Comparison of ENCODE assay signal across 5 cellular contexts in the genomic region with DNA sequence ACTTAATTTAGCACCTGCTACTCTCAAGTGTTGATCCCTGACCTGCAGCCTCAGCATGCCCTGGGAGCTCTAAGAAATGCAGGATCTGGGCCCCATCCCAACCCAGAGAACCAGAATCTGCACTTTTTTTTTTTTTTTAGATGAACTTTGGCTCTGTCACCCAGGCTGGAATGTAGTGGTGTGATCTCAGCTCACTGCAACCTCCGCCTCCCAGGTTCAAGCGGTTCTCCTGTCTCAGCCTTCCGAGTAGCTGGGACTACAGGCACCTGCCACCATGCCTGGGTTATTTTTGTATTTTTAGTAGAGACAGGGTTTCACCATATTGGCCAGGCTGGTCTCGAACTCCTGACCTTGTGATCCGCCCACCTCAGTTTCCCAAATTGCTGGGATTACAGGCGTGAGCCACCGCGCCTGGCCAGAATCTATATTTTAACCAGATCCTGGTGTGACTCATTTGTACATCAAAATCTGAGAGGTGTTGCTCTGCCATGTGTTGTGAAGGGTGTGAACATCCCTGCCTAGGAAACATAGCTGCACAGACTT.
A peak's percentile ranks its signal among the peaks of the same experiment; 100 is the strongest.
DNase-seq lines count a peak whose midpoint lies in the region; ATAC-seq, FAIRE-seq and TF ChIP-seq lines count a peak whose summit lies in the region.
"Not testable (repeated sequence)": the region's sequence is repeated elsewhere in the genome, so short reads cannot be mapped to it uniquely, and the experiment has no call there.

No MANE protein-coding gene starts in this region.

- not testable (repeated sequence) for TF ChIP-seq RAD21 in IMR-90 (IDR thresholded peaks at IDR 0.05; ENCODE audit: low read length)
- peak; percentile 7; the same call in 1 of the 2 replicates for TF ChIP-seq RAD21 in HepG2 (CRISPR knock-in tag; IDR thresholded peaks at IDR 0.05)

- peaks cover 12% of the 10 kb centered on the region for H3K4me1 ChIP-seq in Caco-2
- H3K4me1 ChIP-seq in IMR-90 (ENCODE audit: control insufficient read depth, insufficient read depth, low read length), result peaks cover 14% of the 10 kb centered on the region
- not testable (repeated sequence) for H3K4me1 ChIP-seq in endodermal cell (ENCODE audit: control insufficient read depth, insufficient read depth, low read length)
- H3K4me1 ChIP-seq in HepG2 (ENCODE audit: insufficient read depth, low read length), result peaks cover 96% of the 10 kb centered on the region
- peaks cover 0 to 50% (median 8%) of the 10 kb centered on the region in 4 donors for H3K4me1 ChIP-seq in right lobe of liver

- H3K4me3 ChIP-seq in Caco-2 (ENCODE audit: low read depth, low read length); IMR-90 (ENCODE audit: insufficient read depth, low read depth, low read length); endodermal cell (ENCODE audit: low read length); HepG2 (replicated peaks in 1 of 3; ENCODE audit: insufficient read depth in 1 of 3, low read depth in 2 of 3, low read length in 3 of 3); right lobe of liver: not testable (repeated sequence)

- H4K91ac ChIP-seq in IMR-90 (ENCODE audit: insufficient read depth, low read depth, low read length), result not testable (repeated sequence)

- not testable (repeated sequence) for H3K4me3 Mint-ChIP-seq in Caco-2 (ENCODE audit: unreplicated experiment); endodermal cell

- not testable (repeated sequence) for H3K9me3 ChIP-seq in Caco-2; IMR-90 (ENCODE audit: control insufficient read depth, insufficient read depth, low read length); endodermal cell (ENCODE audit: control insufficient read depth, low read length); HepG2 (ENCODE audit: low read length); right lobe of liver

- not testable (repeated sequence) for H3K36me3 Mint-ChIP-seq in Caco-2 (ENCODE audit: insufficient read depth, unreplicated experiment); endodermal cell (ENCODE audit: low read depth)

- not testable (repeated sequence) for BruUV-seq in Caco-2 (replicated peaks; lab: Mats Ljungman, UMichigan); IMR-90 (replicated peaks; lab: Mats Ljungman, UMichigan); HepG2 (replicated peaks; lab: Mats Ljungman, UMichigan)

- H3K4me2 ChIP-seq in IMR-90 (ENCODE audit: low read depth, low read length), result not testable (repeated sequence)
- H3K4me2 ChIP-seq in HepG2 (ENCODE audit: low read depth, low read length), result peak overlapping the region; percentile 18

- in situ Hi-C loops in IMR-90 (cut with MboI; ENCODE audit: low sequenced_read_pairs); HepG2 (cut with HindIII; ENCODE audit: extremely low pct_ligation_motif_present, low pct_unique_long_range_greater_than_20kb): not testable (repeated sequence)

- not testable (repeated sequence) for H2AK9ac ChIP-seq in IMR-90 (replicated peaks; ENCODE audit: low read depth, low read length, poor library complexity)

- not testable (repeated sequence) for H2BK120ac ChIP-seq in IMR-90 (ENCODE audit: low read depth, low read length)

- H3K27ac ChIP-seq in IMR-90 (ENCODE audit: insufficient read depth, low read length); endodermal cell (ENCODE audit: low read depth, low read length): not testable (repeated sequence)
- H3K27ac ChIP-seq in HepG2 (ENCODE audit: extremely low read length, insufficient read depth, low read length) (peak overlapping the region; percentile 72), right lobe of liver (peak overlapping the region in 1 of 3 donors; percentile 61)

- not testable (repeated sequence) for H2BK20ac ChIP-seq in IMR-90 (ENCODE audit: low read depth, low read length)

- not testable (repeated sequence) for DNase-seq in Caco-2, IMR-90
- peak; percentile 11 for DNase-seq in endodermal cell
- DNase-seq in HepG2 (ENCODE audit: low spot score), result peak; percentile 74
- peak in 2 of 3 donors; percentile 58 to 60 for DNase-seq in right lobe of liver

- H2BK5ac ChIP-seq in IMR-90 (ENCODE audit: low read depth, low read length, poor library complexity, severe bottlenecking), result not testable (repeated sequence)

- H4K8ac ChIP-seq in IMR-90 (ENCODE audit: low read depth in 2 of 2, low read length in 2 of 2), result not testable (repeated sequence)

- not testable (repeated sequence) for H3K27me3 Mint-ChIP-seq in Caco-2 (ENCODE audit: insufficient read depth, unreplicated experiment); endodermal cell (ENCODE audit: insufficient read depth)

- not testable (repeated sequence) for H4K20me1 ChIP-seq in IMR-90 (ENCODE audit: insufficient read depth, low read length); HepG2 (ENCODE audit: insufficient read depth, low read length)

- H2AK5ac ChIP-seq in IMR-90 (ENCODE audit: low read depth, low read length), result not testable (repeated sequence)

- H3K79me1 ChIP-seq in IMR-90 (ENCODE audit: low read depth in 1 of 2, low read length in 2 of 2), result not testable (repeated sequence)

- peak in 1 of 2 experiments; percentile 62; a peak in 1 of 4 replicates for TF ChIP-seq EP300 in HepG2 (IDR thresholded peaks at IDR 0.05; ENCODE audit: low read depth in 2 of 2, low read length in 2 of 2)
- TF ChIP-seq EP300 in HepG2 (CRISPR knock-in tag; IDR thresholded peaks at IDR 0.05; ENCODE audit: borderline replicate concordance), result not testable (repeated sequence)

- not testable (repeated sequence) for H3K18ac ChIP-seq in IMR-90 (ENCODE audit: low read depth, low read length)

- ATAC-seq in IMR-90 (ENCODE audit: low read depth), result not testable (repeated sequence)
- ATAC-seq in HepG2, result peak; percentile 65
- ATAC-seq in right lobe of liver, result peak; percentile 32 to 65 (median 58)

- not testable (repeated sequence) for H3K36me3 ChIP-seq in Caco-2 (ENCODE audit: control insufficient read depth, insufficient read depth, low read length); IMR-90 (ENCODE audit: control insufficient read depth, insufficient read depth, low read length); endodermal cell (ENCODE audit: control insufficient read depth, insufficient read depth, low read length); HepG2 (replicated peaks in 1 of 2; ENCODE audit: control insufficient read depth in 1 of 2, insufficient read depth in 2 of 2, low read length in 2 of 2); right lobe of liver

- CTCF ChIA-PET in Caco-2 (lab: Charles Lee); HepG2 (lab: Yijun Ruan, JAX; ENCODE audit: low intra/inter-chr PET ratio, low total read pairs): not testable (repeated sequence)
- CTCF ChIA-PET in IMR-90 (lab: Yijun Ruan, JAX), result interaction anchor here (0.6 kb wide), 1 partner anchor 97 kb away, joined by 5 read pairs; no protein-coding TSS in a partner anchor

- no CpG with 5 or more reads among the region's 8 CpGs for WGBS in IMR-90 (ENCODE audit: extremely low coverage in 2 of 2, insufficient read length in 1 of 2), 2 experiments
- 93 to 100% methylated on average over 8 of the region's 8 CpGs for WGBS in endodermal cell (ENCODE audit: insufficient coverage in 1 of 2, insufficient read length in 1 of 2), 2 experiments
- WGBS in HepG2 (ENCODE audit: low lambda C conversion rate), result 58% methylated on average over 8 of the region's 8 CpGs
- 36% methylated on average over 7 of the region's 8 CpGs for WGBS in right lobe of liver (ENCODE audit: insufficient coverage, low coverage, low lambda C conversion rate, missing lambda C conversion rate)

- TF ChIP-seq CTCF in Caco-2 (IDR thresholded peaks at IDR 0.05; ENCODE audit: insufficient read depth in 1 of 2, low read depth in 1 of 2, low read length in 1 of 2, severe bottlenecking in 1 of 2, unreplicated experiment in 1 of 2); IMR-90 (conservative IDR thresholded peaks at IDR 0.05; ENCODE audit: low read depth, low read length); endodermal cell (conservative IDR thresholded peaks at IDR 0.05); HepG2 (CRISPR knock-in tag; IDR thresholded peaks at IDR 0.05); right lobe of liver (IDR thresholded peaks at IDR 0.05): not testable (repeated sequence)

- H3K14ac ChIP-seq in IMR-90 (replicated peaks; ENCODE audit: low read depth, low read length), result not testable (repeated sequence)

- not testable (repeated sequence) for H3K23ac ChIP-seq in IMR-90 (ENCODE audit: low read depth, low read length)

- not testable (repeated sequence) for H3K9ac ChIP-seq in IMR-90 (ENCODE audit: low read depth, low read length); endodermal cell (ENCODE audit: extremely low read depth, low read length, poor library complexity, severe bottlenecking)
- H3K9ac ChIP-seq in HepG2 (ENCODE audit: insufficient read depth, low read depth, low read length), result peak overlapping the region; percentile 20

- H4K5ac ChIP-seq in IMR-90 (ENCODE audit: low read depth, low read length), result not testable (repeated sequence)

- H2BK15ac ChIP-seq in IMR-90 (ENCODE audit: low read depth, low read length), result not testable (repeated sequence)

- H3K4me1 Mint-ChIP-seq in Caco-2 (ENCODE audit: low read depth, unreplicated experiment), result not testable (repeated sequence)
- H3K4me1 Mint-ChIP-seq in endodermal cell, result peaks cover 18% of the 10 kb centered on the region

- H3K27me3 ChIP-seq in Caco-2 (replicated peaks; ENCODE audit: control insufficient read depth, insufficient read depth, low read length); IMR-90 (ENCODE audit: control insufficient read depth, insufficient read depth, low read length); endodermal cell (ENCODE audit: control insufficient read depth, insufficient read depth, low read length, poor library complexity, severe bottlenecking); HepG2 (ENCODE audit: control insufficient read depth in 1 of 2, insufficient read depth in 2 of 2, low read length in 2 of 2); right lobe of liver: not testable (repeated sequence)

- intact Hi-C loops in Caco-2 (cut with micrococcal nuclease; ENCODE audit: unreplicated experiment); IMR-90 (cut with micrococcal nuclease); HepG2 (cut with micrococcal nuclease; ENCODE audit: unreplicated experiment); right lobe of liver (cut with DNase I): not testable (repeated sequence)

- dilution Hi-C loops in IMR-90 (cut with HindIII; ENCODE audit: low sequenced_read_pairs, unreplicated experiment), result not testable (repeated sequence)

- 0 out of 2 replicates have a peak overlapping the region, but pooled peaks have one; percentile 4 for H3K4ac ChIP-seq in IMR-90 (ENCODE audit: low read depth, low read length)

- not testable (repeated sequence) for H3K9me1 ChIP-seq in IMR-90 (ENCODE audit: insufficient read depth, low read length)

- POLR2A ChIA-PET in Caco-2 (lab: Charles Lee); IMR-90 (lab: Charles Lee; ENCODE audit: unreplicated experiment): not testable (repeated sequence)
- POLR2A ChIA-PET in HepG2 (lab: Yijun Ruan, JAX), result interaction anchor here (0.6 to 1.9 kb wide), 11 partner anchors 8 to 182 kb away, joined by 3 to 18 read pairs (median 5); no protein-coding TSS in a partner anchor

- not testable (repeated sequence) for H3K9me3 Mint-ChIP-seq in Caco-2 (ENCODE audit: unreplicated experiment); endodermal cell

- not testable (repeated sequence) for TF ChIP-seq POLR2A in IMR-90 (IDR thresholded peaks at IDR 0.05; ENCODE audit: low read depth, low read length); HepG2 (IDR thresholded peaks at IDR 0.05; ENCODE audit: insufficient read depth in 1 of 2, low read depth in 2 of 2, low read length in 2 of 2); right lobe of liver (IDR thresholded peaks at IDR 0.05)

- peak; percentile 59 for FAIRE-seq in HepG2 (lab: Jason Lieb, UNC)

- not testable (repeated sequence) for H2AFZ ChIP-seq in IMR-90 (replicated peaks; ENCODE audit: low read length, poor library complexity); HepG2 (ENCODE audit: low read length)

- not testable (repeated sequence) for H3K56ac ChIP-seq in IMR-90 (ENCODE audit: extremely low read depth, insufficient read depth, low read length)

- H3K79me2 ChIP-seq in HepG2 (ENCODE audit: insufficient read depth, low read length), result not testable (repeated sequence)

- peak overlapping the region; percentile 11 for H3K27ac Mint-ChIP-seq in Caco-2 (ENCODE audit: unreplicated experiment)
- not testable (repeated sequence) for H3K27ac Mint-ChIP-seq in endodermal cell
